8 cellular contexts compared by ENCODE assay signal in the genomic region with DNA sequence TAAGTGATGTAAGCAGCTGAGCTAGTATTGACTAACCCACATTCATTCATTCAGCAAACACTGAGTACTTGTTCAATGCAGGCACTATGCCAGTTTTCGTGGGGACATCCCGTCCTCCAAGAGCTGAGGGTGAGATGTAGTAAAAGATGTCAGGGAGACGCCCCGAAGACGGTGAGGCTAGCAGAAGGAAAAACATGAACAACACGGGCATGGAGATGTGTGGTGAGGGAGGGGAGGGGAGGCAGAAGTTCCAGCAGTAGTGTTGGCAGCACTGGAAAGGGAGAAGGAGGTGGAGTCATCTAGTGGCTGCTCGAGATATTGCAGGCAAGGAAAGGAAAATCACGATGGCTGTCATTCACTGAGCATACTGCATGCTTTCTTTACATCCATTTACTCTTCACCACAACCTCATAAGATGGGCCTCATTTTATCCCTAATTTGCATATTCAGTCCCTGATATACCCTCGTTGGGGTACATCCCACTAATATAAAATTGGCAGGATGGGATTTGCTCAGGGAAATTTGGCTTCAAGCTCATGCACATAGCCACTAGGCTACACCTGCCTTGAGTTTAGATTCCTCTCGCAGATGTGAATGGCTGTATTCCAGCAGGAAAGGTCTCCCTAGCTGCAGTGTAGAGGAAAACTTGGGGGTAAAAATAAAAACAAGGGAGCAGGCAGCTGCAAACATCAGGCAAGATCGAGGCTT. TPM values are rescaled to one million over a fixed set of nuclear protein-coding genes. Genes with fewer than 3 reads are reported as not detected.
A peak's percentile ranks its signal among the peaks of the same experiment; 100 is the strongest.
DNase-seq lines count a peak whose midpoint lies in the region; ATAC-seq and TF ChIP-seq lines count a peak whose summit lies in the region.

No MANE protein-coding gene starts in this region.

- H3K79me1 ChIP-seq in neuronal stem cell (ENCODE audit: low read depth, low read length): no peaks in the 10 kb centered on the region

- no peak overlapping the region for H3K4ac ChIP-seq in neuronal stem cell (ENCODE audit: low read length)

- no peaks in the 10 kb centered on the region for H3K36me3 ChIP-seq in neuronal stem cell (replicated peaks in 1 of 2; ENCODE audit: control insufficient read depth in 2 of 2, insufficient read depth in 2 of 2, low read length in 2 of 2)

- WGBS in neuronal stem cell (ENCODE audit: extremely low coverage in 2 of 2, insufficient read length in 2 of 2, insufficient replicate concordance in 1 of 2), 2 donors: no CpG with 5 or more reads among the region's 11 CpGs

- H3K9me3 Mint-ChIP-seq in activated T-cell treated with anti-CD3 and anti-CD28 coated beads, Interleukin-2, amount 50 U/mL, for 4 hours: no peaks in the 10 kb centered on the region

- peak; percentile 95 for TF ChIP-seq CTCF in foreskin keratinocyte (conservative IDR thresholded peaks at IDR 0.05)

- H3K4me1 ChIP-seq in foreskin keratinocyte (no peaks in the 10 kb centered on the region), neuronal stem cell (ENCODE audit: control insufficient read depth in 2 of 2, insufficient read depth in 1 of 2, low read depth in 1 of 2, low read length in 2 of 2) (peaks cover 1 to 6% of the 10 kb centered on the region in 2 donors)

- H3K18ac ChIP-seq in neuronal stem cell (ENCODE audit: low read length): no peak overlapping the region

- peak overlapping the region; percentile 29 for H3K4me2 ChIP-seq in neuronal stem cell (ENCODE audit: insufficient read depth, low read length, poor library complexity, severe bottlenecking)

- H3K4me3 Mint-ChIP-seq in activated T-cell treated with anti-CD3 and anti-CD28 coated beads, Interleukin-2, amount 50 U/mL, for 4 hours: no peak overlapping the region

- H2AFZ ChIP-seq in neuronal stem cell (ENCODE audit: low read length): no peak overlapping the region

- H4K91ac ChIP-seq in neuronal stem cell (ENCODE audit: low read depth, low read length, poor library complexity): no peak overlapping the region

- H3K27me3 Mint-ChIP-seq in activated T-cell treated with anti-CD3 and anti-CD28 coated beads, Interleukin-2, amount 50 U/mL, for 4 hours (ENCODE audit: low read depth): peaks cover 29% of the 10 kb centered on the region

- no peak overlapping the region for H2BK12ac ChIP-seq in neuronal stem cell (ENCODE audit: low read length)

- peaks cover 8% of the 10 kb centered on the region for H3K4me1 Mint-ChIP-seq in activated T-cell treated with anti-CD3 and anti-CD28 coated beads, Interleukin-2, amount 50 U/mL, for 4 hours (ENCODE audit: low read depth)

- H2BK5ac ChIP-seq in neuronal stem cell (ENCODE audit: low read length): no peak overlapping the region

- no peak overlapping the region for H3K23ac ChIP-seq in neuronal stem cell (ENCODE audit: low read depth, low read length, poor library complexity)

- H2BK15ac ChIP-seq in neuronal stem cell (ENCODE audit: low read length): no peak overlapping the region

- H3K27me3 ChIP-seq in foreskin keratinocyte: peaks cover 3% of the 10 kb centered on the region
- H3K27me3 ChIP-seq in neuronal stem cell (ENCODE audit: control insufficient read depth in 3 of 3, insufficient read depth in 3 of 3, low read depth in 1 of 3, low read length in 3 of 3): peaks cover 0 to 5% (median 4%) of the 10 kb centered on the region in 3 experiments

- no peaks in the 10 kb centered on the region for H3K9me3 ChIP-seq in neuronal stem cell (replicated peaks in 1 of 2; ENCODE audit: control insufficient read depth in 2 of 2, insufficient read depth in 1 of 2, low read depth in 1 of 2, low read length in 2 of 2)

- no peak overlapping the region for H3K27ac ChIP-seq in foreskin keratinocyte
- no peak overlapping the region for H3K27ac ChIP-seq in neuronal stem cell (replicated peaks; ENCODE audit: low read length)

- H3K36me3 Mint-ChIP-seq in activated T-cell treated with anti-CD3 and anti-CD28 coated beads, Interleukin-2, amount 50 U/mL, for 4 hours (ENCODE audit: insufficient read depth): no peaks in the 10 kb centered on the region

- H2AK5ac ChIP-seq in neuronal stem cell (ENCODE audit: low read depth, low read length): no peak overlapping the region

- no peak overlapping the region for H3K4me3 ChIP-seq in neuronal stem cell (ENCODE audit: low read length in 2 of 2)

- ATAC-seq in activated CD4-positive, CD25-positive, alpha-beta regulatory T cell treated with anti-CD3 and anti-CD28 coated beads, Interleukin-2, amount 50 U/mL, for 24 hours: peak; percentile 30 to 42
- ATAC-seq in HG03280 (IDR thresholded peaks at IDR 0.05; ENCODE audit: unreplicated experiment) (peak; percentile 45), foreskin keratinocyte (peak; percentile 52), HG03565 (IDR thresholded peaks at IDR 0.05; ENCODE audit: unreplicated experiment) (no peak)
- peak; percentile 35 to 41 for ATAC-seq in activated T-cell treated with anti-CD3 and anti-CD28 coated beads, Interleukin-2, amount 50 U/mL, for 4 hours

- DNase-seq in activated CD4-positive, CD25-positive, alpha-beta regulatory T cell treated with anti-CD3 and anti-CD28 coated beads, Interleukin-2, amount 50 U/mL, for 72 hours: no peak
- peak; percentile 42 for DNase-seq in NCI-H82 treated with DMSO at 0.1 percent for 48 hours (lab: John Stamatoyannopoulos, UW; ENCODE audit: unreplicated experiment)
- DNase-seq in activated T-cell treated with anti-CD3 and anti-CD28 coated beads, Interleukin-2, amount 50 U/mL, for 4 hours: peak; percentile 20
- peak in 1 of 2 donors; percentile 63 for DNase-seq in foreskin keratinocyte
- peak; percentile 44 for DNase-seq in neuronal stem cell (ENCODE audit: low spot score)

- no peak overlapping the region for H2BK120ac ChIP-seq in neuronal stem cell (ENCODE audit: low read depth, low read length)

- H3K14ac ChIP-seq in neuronal stem cell (ENCODE audit: low read length): no peak overlapping the region

- H4K8ac ChIP-seq in neuronal stem cell (ENCODE audit: low read depth, low read length): no peak overlapping the region

- H3K9ac ChIP-seq in neuronal stem cell (ENCODE audit: low read depth, low read length, poor library complexity): no peak overlapping the region

RNA-seq across cellular contexts. Expression of gene PDZK1IP1, which starts 14.5 kb away (rescaled TPM):
- not detected for total RNA-seq in activated T-cell treated with anti-CD3 and anti-CD28 coated beads, Interleukin-2, amount 50 U/mL, for 4 hours
- total RNA-seq in foreskin keratinocyte: 0.46 and 0.65 TPM in 2 replicates
- 0.66 and 0.85 TPM in 2 replicates for polyA plus RNA-seq in foreskin keratinocyte
- polyA plus RNA-seq in neuronal stem cell (2013, experiment 1 of 2): not detected
- not detected for polyA plus RNA-seq in neuronal stem cell (2013, experiment 2 of 2)

RNA-seq across cellular contexts. Expression of gene CYP4A22, which starts 38.1 kb away (rescaled TPM):
- total RNA-seq in activated T-cell treated with anti-CD3 and anti-CD28 coated beads, Interleukin-2, amount 50 U/mL, for 4 hours: not detected
- total RNA-seq in foreskin keratinocyte: not detected in 2 replicates
- not detected in 2 replicates for polyA plus RNA-seq in foreskin keratinocyte
- polyA plus RNA-seq in neuronal stem cell (2013, experiment 1 of 2): not detected
- not detected for polyA plus RNA-seq in neuronal stem cell (2013, experiment 2 of 2)

RNA-seq across cellular contexts. Expression of gene TAL1, which starts 56.6 kb away (rescaled TPM):
- under 1 TPM; 0.05 to 0.14 (median 0.11) TPM for total RNA-seq in activated T-cell treated with anti-CD3 and anti-CD28 coated beads, Interleukin-2, amount 50 U/mL, for 4 hours
- total RNA-seq in foreskin keratinocyte: not detected in 2 replicates
- not detected in 2 replicates for polyA plus RNA-seq in foreskin keratinocyte
- 0.03 TPM for polyA plus RNA-seq in neuronal stem cell (2013, experiment 1 of 2)
- polyA plus RNA-seq in neuronal stem cell (2013, experiment 2 of 2): 0.01 TPM
